In genomic region chr1:186282466-186282865, GRCh38 we compare ENCODE assay signal across 20 cellular contexts. TPM values are rescaled to one million over a fixed set of nuclear protein-coding genes. Genes with fewer than 3 reads are reported as not detected.
A peak's percentile ranks its signal among the peaks of the same experiment; 100 is the strongest.
DNase-seq lines count a peak whose midpoint lies in the region; ATAC-seq and TF ChIP-seq lines count a peak whose summit lies in the region.
"Had no signal": no experiment of that assay in that cellular context is flagged by ENCODE, and none has a peak within 500 bp of the region (broad histone marks: within the 10 kb centered on the region; RNA-seq: fewer than 3 reads in every experiment).

No MANE protein-coding gene starts in this region.

- H3K4me1 Mint-ChIP-seq in activated CD4-positive, alpha-beta memory T cell treated with anti-CD3 and anti-CD28 coated beads for 36 hours (ENCODE audit: low read depth): peaks cover 25% of the 10 kb centered on the region
- peaks cover 4% of the 10 kb centered on the region for H3K4me1 Mint-ChIP-seq in activated CD4-positive, alpha-beta memory T cell treated with anti-CD3 and anti-CD28 coated beads, Interleukin-2, amount 10 ng/mL, durations not matched to agents 7 days and 5 days
- peaks cover 0 to 8% (median 3%) of the 10 kb centered on the region in 4 donors for H3K4me1 Mint-ChIP-seq in CD4-positive, alpha-beta memory T cell
- peaks cover 11 to 39% (median 30%) of the 10 kb centered on the region in 7 donors for H3K4me1 Mint-ChIP-seq in naive thymus-derived CD4-positive, alpha-beta T cell

- H3K4me3 Mint-ChIP-seq in activated CD4-positive, alpha-beta memory T cell treated with anti-CD3 and anti-CD28 coated beads for 36 hours: no peak overlapping the region
- H3K4me3 Mint-ChIP-seq in activated CD4-positive, alpha-beta memory T cell treated with anti-CD3 and anti-CD28 coated beads, Interleukin-2, amount 10 ng/mL, durations not matched to agents 7 days and 5 days: no peak overlapping the region
- H3K4me3 Mint-ChIP-seq in CD4-positive, alpha-beta memory T cell: peak overlapping the region in 2 of 8 donors; percentile 1 to 40
- H3K4me3 Mint-ChIP-seq in naive thymus-derived CD4-positive, alpha-beta T cell: peak overlapping the region in 9 of 10 donors; percentile 22 to 75 (median 53)

- H3K27me3 ChIP-seq in CD4-positive, alpha-beta memory T cell (ENCODE audit: insufficient read depth, low read length): no peaks in the 10 kb centered on the region
- no peaks in the 10 kb centered on the region for H3K27me3 ChIP-seq in PC-9 (ENCODE audit: insufficient read depth, low read depth)
- H3K27me3 ChIP-seq in naive thymus-derived CD4-positive, alpha-beta T cell (ENCODE audit: control insufficient read depth in 2 of 2, insufficient read depth in 2 of 2, low read length in 2 of 2): no peaks in the 10 kb centered on the region
- no peaks in the 10 kb centered on the region for H3K27me3 ChIP-seq in WERI-Rb-1 (ENCODE audit: insufficient read depth, low read depth, severe bottlenecking)
- H3K27me3 ChIP-seq: BLaER1 treated with 17β-estradiol and CSF1 and Interleukin-3, amounts not matched to agents 10 nM and 100 nM had no signal

- peak overlapping the region; percentile 57 for H3K27ac Mint-ChIP-seq in activated CD4-positive, alpha-beta memory T cell treated with anti-CD3 and anti-CD28 coated beads for 36 hours
- no peak overlapping the region for H3K27ac Mint-ChIP-seq in activated CD4-positive, alpha-beta memory T cell treated with anti-CD3 and anti-CD28 coated beads, Interleukin-2, amount 10 ng/mL, durations not matched to agents 7 days and 5 days
- peak overlapping the region in 4 of 7 donors; percentile 7 to 39 (median 32) for H3K27ac Mint-ChIP-seq in CD4-positive, alpha-beta memory T cell
- peak overlapping the region; percentile 2 to 89 (median 84) for H3K27ac Mint-ChIP-seq in naive thymus-derived CD4-positive, alpha-beta T cell

- TF ChIP-seq CTCF in PC-9 (conservative IDR thresholded peaks at IDR 0.05): no peak
- TF ChIP-seq CTCF in WERI-Rb-1 (IDR thresholded peaks at IDR 0.05; ENCODE audit: low read depth, low read length): no peak

- no peaks in the 10 kb centered on the region for H4K20me1 ChIP-seq in PC-9 (ENCODE audit: insufficient read depth)
- H4K20me1 ChIP-seq: BLaER1 treated with 17β-estradiol and CSF1 and Interleukin-3, amounts not matched to agents 10 nM and 100 nM had no signal

- H3K4me1 ChIP-seq in CD4-positive, alpha-beta memory T cell (ENCODE audit: insufficient read depth, low read length): peaks cover 3% of the 10 kb centered on the region
- H3K4me1 ChIP-seq in PC-9 (replicated peaks; ENCODE audit: insufficient read depth): no peaks in the 10 kb centered on the region
- H3K4me1 ChIP-seq in naive thymus-derived CD4-positive, alpha-beta T cell (ENCODE audit: control insufficient read depth in 2 of 2, insufficient read depth in 2 of 2, low read length in 2 of 2): peaks cover 0 to 3% of the 10 kb centered on the region in 2 donors
- H3K4me1 ChIP-seq: A549 had no signal

- H3K4me3 ChIP-seq in CD4-positive, alpha-beta memory T cell (ENCODE audit: low read length in 2 of 2): no peak overlapping the region
- H3K4me3 ChIP-seq in PC-9 (no peak overlapping the region), WERI-Rb-1 (ENCODE audit: low read depth, low read length) (no peak overlapping the region)
- no peak overlapping the region for H3K4me3 ChIP-seq in naive thymus-derived CD4-positive, alpha-beta T cell (ENCODE audit: low read length)
- H3K4me3 ChIP-seq: A549; BLaER1 treated with 17β-estradiol and CSF1 and Interleukin-3, amounts not matched to agents 10 nM and 100 nM had no signal

- no peaks in the 10 kb centered on the region for H3K9me3 Mint-ChIP-seq in activated CD4-positive, alpha-beta memory T cell treated with anti-CD3 and anti-CD28 coated beads for 36 hours
- no peaks in the 10 kb centered on the region for H3K9me3 Mint-ChIP-seq in activated CD4-positive, alpha-beta memory T cell treated with anti-CD3 and anti-CD28 coated beads, Interleukin-2, amount 10 ng/mL, durations not matched to agents 7 days and 5 days
- no peaks in the 10 kb centered on the region for H3K9me3 Mint-ChIP-seq in CD4-positive, alpha-beta memory T cell
- peaks cover 0 to 5% (median 0%) of the 10 kb centered on the region in 11 donors for H3K9me3 Mint-ChIP-seq in naive thymus-derived CD4-positive, alpha-beta T cell

- POLR2A ChIA-PET in activated CD4-positive, alpha-beta memory T cell treated with anti-CD3 and anti-CD28 coated beads for 36 hours (lab: Charles Lee): interaction anchor here (0.9 kb wide), 1 partner anchor 21 kb away, joined by 3 read pairs; no protein-coding TSS in a partner anchor
- POLR2A ChIA-PET in activated CD4-positive, alpha-beta memory T cell treated with anti-CD3 and anti-CD28 coated beads, Interleukin-2, amount 10 ng/mL, durations not matched to agents 7 days and 5 days (lab: Charles Lee): no interaction called here
- POLR2A ChIA-PET in CD4-positive, alpha-beta memory T cell (lab: Charles Lee; ENCODE audit: partially characterized antibody): interaction anchor here (1.1 kb wide), 1 partner anchor 28 kb away, joined by 3 read pairs; no protein-coding TSS in a partner anchor
- POLR2A ChIA-PET in PC-9 (lab: Charles Lee; ENCODE audit: unreplicated experiment): no interaction called here
- POLR2A ChIA-PET in naive thymus-derived CD4-positive, alpha-beta T cell (lab: Charles Lee): no interaction called here

- no peaks in the 10 kb centered on the region for H3K27me3 Mint-ChIP-seq in activated CD4-positive, alpha-beta memory T cell treated with anti-CD3 and anti-CD28 coated beads for 36 hours
- H3K27me3 Mint-ChIP-seq in activated CD4-positive, alpha-beta memory T cell treated with anti-CD3 and anti-CD28 coated beads, Interleukin-2, amount 10 ng/mL, durations not matched to agents 7 days and 5 days: peaks cover 10% of the 10 kb centered on the region
- H3K27me3 Mint-ChIP-seq in CD4-positive, alpha-beta memory T cell: peaks cover 0 to 7% of the 10 kb centered on the region in 2 donors
- peaks cover 0 to 3% (median 0%) of the 10 kb centered on the region in 5 donors for H3K27me3 Mint-ChIP-seq in naive thymus-derived CD4-positive, alpha-beta T cell

- CTCF ChIA-PET in activated CD4-positive, alpha-beta memory T cell treated with anti-CD3 and anti-CD28 coated beads for 36 hours (lab: Charles Lee): no interaction called here
- CTCF ChIA-PET in activated CD4-positive, alpha-beta memory T cell treated with anti-CD3 and anti-CD28 coated beads, Interleukin-2, amount 10 ng/mL, durations not matched to agents 7 days and 5 days (lab: Charles Lee): no interaction called here
- CTCF ChIA-PET in CD4-positive, alpha-beta memory T cell (lab: Charles Lee; ENCODE audit: partially characterized antibody): no interaction called here
- CTCF ChIA-PET in PC-9 (lab: Charles Lee): no interaction called here
- CTCF ChIA-PET in naive thymus-derived CD4-positive, alpha-beta T cell (lab: Charles Lee): interaction anchor here (1.0 to 1.3 kb wide), 2 partner anchors 22 to 23 kb away, joined by 3 read pairs; no protein-coding TSS in a partner anchor

- H3K9me3 ChIP-seq in CD4-positive, alpha-beta memory T cell (ENCODE audit: control insufficient read depth in 1 of 2, low read length in 2 of 2): no peaks in the 10 kb centered on the region
- H3K9me3 ChIP-seq in PC-9 (ENCODE audit: insufficient read depth, low read depth) (no peaks in the 10 kb centered on the region), WERI-Rb-1 (ENCODE audit: severe bottlenecking) (no peaks in the 10 kb centered on the region)
- no peaks in the 10 kb centered on the region for H3K9me3 ChIP-seq in naive thymus-derived CD4-positive, alpha-beta T cell (ENCODE audit: control insufficient read depth in 2 of 3, low read length in 3 of 3)
- H3K9me3 ChIP-seq: A549; BLaER1 treated with 17β-estradiol and CSF1 and Interleukin-3, amounts not matched to agents 10 nM and 100 nM had no signal

- no peak for ATAC-seq in naive thymus-derived CD4-positive, alpha-beta T cell
- ATAC-seq: A549 had no signal

- H3K36me3 Mint-ChIP-seq in activated CD4-positive, alpha-beta memory T cell treated with anti-CD3 and anti-CD28 coated beads for 36 hours: no peaks in the 10 kb centered on the region
- no peaks in the 10 kb centered on the region for H3K36me3 Mint-ChIP-seq in activated CD4-positive, alpha-beta memory T cell treated with anti-CD3 and anti-CD28 coated beads, Interleukin-2, amount 10 ng/mL, durations not matched to agents 7 days and 5 days (ENCODE audit: low read depth)
- no peaks in the 10 kb centered on the region for H3K36me3 Mint-ChIP-seq in CD4-positive, alpha-beta memory T cell
- peaks cover 0 to 10% (median 4%) of the 10 kb centered on the region in 5 donors for H3K36me3 Mint-ChIP-seq in naive thymus-derived CD4-positive, alpha-beta T cell

- intact Hi-C loops in activated CD4-positive, alpha-beta memory T cell treated with anti-CD3 and anti-CD28 coated beads for 36 hours (cut with micrococcal nuclease): no loop called here
- intact Hi-C loops in CD4-positive, alpha-beta memory T cell (cut with micrococcal nuclease): no loop called here
- intact Hi-C loops in PC-9 (cut with micrococcal nuclease; ENCODE audit: unreplicated experiment) (no loop called here), posterior cingulate gyrus (cut with DNase I) (no loop called here)
- intact Hi-C loops in naive thymus-derived CD4-positive, alpha-beta T cell (cut with micrococcal nuclease): loop anchor here (1.0 to 2.0 kb wide), 2 partner anchors 8 to 42 kb away; no protein-coding TSS in a partner anchor

- no peaks in the 10 kb centered on the region for H3K9me2 ChIP-seq in PC-9 (ENCODE audit: insufficient read depth)

- H3K4me2 ChIP-seq in PC-9: no peak overlapping the region
- H3K4me2 ChIP-seq: A549; BLaER1 treated with 17β-estradiol and CSF1 and Interleukin-3, amounts not matched to agents 10 nM and 100 nM; KMS-11 had no signal

- DNase-seq in activated CD4-positive, alpha-beta memory T cell treated with anti-CD3 and anti-CD28 coated beads for 36 hours: no peak
- DNase-seq in activated CD4-positive, alpha-beta memory T cell treated with anti-CD3 and anti-CD28 coated beads, Interleukin-2, amount 10 ng/mL, durations not matched to agents 7 days and 5 days: no peak
- no peak for DNase-seq in CD4-positive, alpha-beta memory T cell
- DNase-seq in PC-9 (no peak), posterior cingulate gyrus (no peak), WERI-Rb-1 (no peak)
- no peak for DNase-seq in naive thymus-derived CD4-positive, alpha-beta T cell
- DNase-seq: DMS 273 treated with DMSO at 0.1 percent for 48 hours, GF-D8, GOT3, NCI-H1048, NCI-H146, NCI-H2081, NCI-H510A treated with DMSO at 0.1 percent for 48 hours, NCI-H82 had no signal

- H3K79me2 ChIP-seq in PC-9 (ENCODE audit: low read depth): no peaks in the 10 kb centered on the region

- BruUV-seq in PC-9 (replicated peaks; lab: Mats Ljungman, UMichigan): no TSS peak

- no peak overlapping the region for H3K27ac ChIP-seq in CD4-positive, alpha-beta memory T cell (ENCODE audit: low read depth, low read length)
- H3K27ac ChIP-seq in PC-9 (no peak overlapping the region), WERI-Rb-1 (no peak overlapping the region)
- H3K27ac ChIP-seq in naive thymus-derived CD4-positive, alpha-beta T cell (ENCODE audit: low read depth, low read length): no peak overlapping the region
- H3K27ac ChIP-seq: A549; BLaER1 treated with 17β-estradiol and CSF1 and Interleukin-3, amounts not matched to agents 10 nM and 100 nM; KMS-11 had no signal

- no peaks in the 10 kb centered on the region for H3F3A ChIP-seq in PC-9 (ENCODE audit: insufficient read depth, low read depth)

- H2AFZ ChIP-seq in PC-9: peak overlapping the region; percentile 25; the same call in 1 of the 2 replicates

- no peaks in the 10 kb centered on the region for H3K36me3 ChIP-seq in CD4-positive, alpha-beta memory T cell (ENCODE audit: insufficient read depth, low read length)
- H3K36me3 ChIP-seq in PC-9 (ENCODE audit: low read depth) (no peaks in the 10 kb centered on the region), WERI-Rb-1 (no peaks in the 10 kb centered on the region)
- H3K36me3 ChIP-seq in naive thymus-derived CD4-positive, alpha-beta T cell (ENCODE audit: control insufficient read depth in 2 of 3, insufficient read depth in 3 of 3, low read length in 3 of 3): no peaks in the 10 kb centered on the region
- H3K36me3 ChIP-seq: BLaER1 treated with 17β-estradiol and CSF1 and Interleukin-3, amounts not matched to agents 10 nM and 100 nM had no signal

RNA-seq across cellular contexts. Expression of gene PRG4, which starts 13.6 kb away (rescaled TPM):
- total RNA-seq in activated CD4-positive, alpha-beta memory T cell treated with anti-CD3 and anti-CD28 coated beads for 36 hours: 1 to 10 TPM; 4.0 to 4.8 TPM
- total RNA-seq in activated CD4-positive, alpha-beta memory T cell treated with anti-CD3 and anti-CD28 coated beads, Interleukin-2, amount 10 ng/mL, durations not matched to agents 7 days and 5 days: under 1 TPM; 0.23 to 0.25 TPM
- under 1 TPM; 0.11 to 0.35 TPM for total RNA-seq in CD4-positive, alpha-beta memory T cell
- under 1 TPM in 1 of 2 donors, not detected in 1; 0.32 TPM for polyA plus RNA-seq in CD4-positive, alpha-beta memory T cell
- not detected in 2 replicates for total RNA-seq in PC-9 (2021)
- total RNA-seq in naive thymus-derived CD4-positive, alpha-beta T cell: 1 to 10 TPM in 1 of 5 experiments, under 1 TPM in 4; 0.13 to 8.9 (median 0.24) TPM
- under 1 TPM; 0.16 to 0.33 TPM for polyA plus RNA-seq in naive thymus-derived CD4-positive, alpha-beta T cell
- total RNA-seq: Daoy, M059J had no signal

Comparison
In these comparisons a context has a peak if more than half of its experiments do, and no peak if none do; other contexts are left out.
1. POLR2A ChIA-PET loops: an anchor here in activated CD4-positive, alpha-beta memory T cell treated with anti-CD3 and anti-CD28 coated beads for 36 hours (0.9 kb wide) and CD4-positive, alpha-beta memory T cell (1.1 kb wide); none called in activated CD4-positive, alpha-beta memory T cell treated with anti-CD3 and anti-CD28 coated beads, Interleukin-2, amount 10 ng/mL, durations not matched to agents 7 days and 5 days, PC-9 and naive thymus-derived CD4-positive, alpha-beta T cell.
2. H3K4me3 Mint-ChIP-seq: peak in naive thymus-derived CD4-positive, alpha-beta T cell (9 of 10); none in activated CD4-positive, alpha-beta memory T cell treated with anti-CD3 and anti-CD28 coated beads for 36 hours (single experiment) and activated CD4-positive, alpha-beta memory T cell treated with anti-CD3 and anti-CD28 coated beads, Interleukin-2, amount 10 ng/mL, durations not matched to agents 7 days and 5 days (single experiment).
3. intact Hi-C loops: an anchor here in naive thymus-derived CD4-positive, alpha-beta T cell (1.0 to 2.0 kb wide); none called in activated CD4-positive, alpha-beta memory T cell treated with anti-CD3 and anti-CD28 coated beads for 36 hours, CD4-positive, alpha-beta memory T cell, PC-9 and posterior cingulate gyrus.